ENCODE assay signal across 1 cellular context in genomic region chr11:122882809-122883681, GRCh38.
TF ChIP-seq lines count a peak whose summit lies in the region.

No MANE protein-coding gene starts in this region.

TF ChIP-seq in SK-N-SH, 30 proteins besides CTCF, POLR2A, EP300 and RAD21 (continued from another document):
- TF ChIP-seq RFX5 (IDR thresholded peaks at IDR 0.05; ENCODE audit: low read length): no peak
- no peak for TF ChIP-seq NFIC (IDR thresholded peaks at IDR 0.05; ENCODE audit: borderline replicate concordance)
- 0 out of 2 replicates have a peak, but pooled peaks have one; percentile 21 for TF ChIP-seq MAX (IDR thresholded peaks at IDR 0.05; ENCODE audit: low read depth)
- no peak for TF ChIP-seq FOXM1 (IDR thresholded peaks at IDR 0.05; ENCODE audit: low read depth)
- TF ChIP-seq SMC3 (IDR thresholded peaks at IDR 0.05; ENCODE audit: low read depth, low read length): no peak
